In the genomic region with DNA sequence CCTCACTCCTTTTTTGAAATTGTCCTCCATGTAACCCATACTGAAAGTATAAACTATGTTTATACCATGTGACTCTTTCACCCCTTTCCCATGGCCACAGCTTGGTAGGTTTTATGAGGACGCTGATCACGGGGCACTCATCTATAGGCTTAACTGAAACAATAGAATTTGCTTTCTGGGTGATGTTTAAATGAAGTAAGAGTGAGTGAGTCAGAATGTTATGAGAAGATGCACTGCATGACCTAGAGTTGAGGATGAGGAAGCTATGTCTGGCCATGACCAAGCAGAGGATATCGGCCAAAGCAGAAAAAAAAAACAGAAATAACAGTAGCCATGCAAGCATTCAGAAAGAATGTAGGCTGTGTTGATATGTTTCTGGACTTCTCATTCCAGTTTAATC, we compare ENCODE assay signal across 20 cellular contexts. TPM values are rescaled to one million over a fixed set of nuclear protein-coding genes. Genes with fewer than 3 reads are reported as not detected.
DNase-seq lines count a peak whose midpoint lies in the region; ATAC-seq, FAIRE-seq and TF ChIP-seq lines count a peak whose summit lies in the region.
"Had no signal": no experiment of that assay in that cellular context is flagged by ENCODE, and none has a peak within 500 bp of the region (broad histone marks: within the 10 kb centered on the region; RNA-seq: fewer than 3 reads in every experiment).

No MANE protein-coding gene starts in this region.

- H3K36me3 Mint-ChIP-seq in astrocyte (ENCODE audit: low read depth, unreplicated experiment): no peaks in the 10 kb centered on the region
- no peaks in the 10 kb centered on the region for H3K36me3 Mint-ChIP-seq in activated CD8-positive, alpha-beta memory T cell treated with anti-CD3 and anti-CD28 coated beads, Interleukin-2, amount 10 ng/mL, durations not matched to agents 7 days and 5 days

- H3K36me3 ChIP-seq in astrocyte (ENCODE audit: insufficient read depth, low read length): no peaks in the 10 kb centered on the region
- H3K36me3 ChIP-seq: BE2C, colonic mucosa had no signal

- FAIRE-seq in astrocyte (lab: Jason Lieb, UNC): no peak
- FAIRE-seq: RCC 7860 had no signal

- no peaks in the 10 kb centered on the region for H3K79me2 ChIP-seq in astrocyte (ENCODE audit: insufficient read depth, low read length)

- H3K4me1 ChIP-seq in astrocyte (ENCODE audit: insufficient read depth, low read length): no peaks in the 10 kb centered on the region
- H3K4me1 ChIP-seq: BE2C, colonic mucosa had no signal

- H3K4me3 Mint-ChIP-seq in astrocyte (ENCODE audit: unreplicated experiment): no peak overlapping the region
- H3K4me3 Mint-ChIP-seq in activated CD8-positive, alpha-beta memory T cell treated with anti-CD3 and anti-CD28 coated beads, Interleukin-2, amount 10 ng/mL, durations not matched to agents 7 days and 5 days: no peak overlapping the region

- H3K27ac Mint-ChIP-seq in astrocyte (ENCODE audit: unreplicated experiment): no peak overlapping the region
- no peak overlapping the region for H3K27ac Mint-ChIP-seq in activated CD8-positive, alpha-beta memory T cell treated with anti-CD3 and anti-CD28 coated beads, Interleukin-2, amount 10 ng/mL, durations not matched to agents 7 days and 5 days
- H3K27ac Mint-ChIP-seq: progenitor cell of endocrine pancreas had no signal

- CTCF ChIA-PET in activated CD8-positive, alpha-beta memory T cell treated with anti-CD3 and anti-CD28 coated beads, Interleukin-2, amount 10 ng/mL, durations not matched to agents 7 days and 5 days (lab: Charles Lee): interaction anchor here (0.9 kb wide), 1 partner anchor 11 kb away, joined by 3 read pairs; no protein-coding TSS in a partner anchor

- peak; percentile 32 for DNase-seq in AG10803 (ENCODE audit: low read depth)
- DNase-seq in HS-27A (ENCODE audit: low read depth): peak; percentile 23
- DNase-seq in astrocyte (ENCODE audit: low read depth): peak; percentile 40
- DNase-seq in hepatic stellate cell (ENCODE audit: low spot score): peak; percentile 18
- no peak for DNase-seq in dorsolateral prefrontal cortex
- DNase-seq in SW480 (ENCODE audit: low spot score): no peak
- no peak for DNase-seq in D341Med (ENCODE audit: low spot score)
- no peak for DNase-seq in activated CD8-positive, alpha-beta memory T cell treated with anti-CD3 and anti-CD28 coated beads, Interleukin-2, amount 10 ng/mL, durations not matched to agents 7 days and 5 days
- DNase-seq: activated effector memory CD4-positive, alpha-beta T cell treated with Interleukin-2 at 50 U/mL for 16 hours; anterior cingulate cortex; BE2C; colonic mucosa; DMS153; NCI-H187; NCI-H524 treated with DMSO at 0.1 percent for 48 hours had no signal

- intact Hi-C loops in dorsolateral prefrontal cortex (cut with DNase I): no loop called here

- H3K27me3 ChIP-seq in astrocyte (ENCODE audit: insufficient read depth, low read length) (no peaks in the 10 kb centered on the region), dorsolateral prefrontal cortex (no peaks in the 10 kb centered on the region)
- H3K27me3 ChIP-seq: BE2C, colonic mucosa had no signal

- no peaks in the 10 kb centered on the region for H3K4me1 Mint-ChIP-seq in astrocyte (ENCODE audit: low read depth, unreplicated experiment)
- no peaks in the 10 kb centered on the region for H3K4me1 Mint-ChIP-seq in activated CD8-positive, alpha-beta memory T cell treated with anti-CD3 and anti-CD28 coated beads, Interleukin-2, amount 10 ng/mL, durations not matched to agents 7 days and 5 days

- H2AFZ ChIP-seq in astrocyte (ENCODE audit: low read depth, low read length): no peak overlapping the region

- no peaks in the 10 kb centered on the region for H3K9me3 Mint-ChIP-seq in astrocyte (ENCODE audit: unreplicated experiment)
- H3K9me3 Mint-ChIP-seq in activated CD8-positive, alpha-beta memory T cell treated with anti-CD3 and anti-CD28 coated beads, Interleukin-2, amount 10 ng/mL, durations not matched to agents 7 days and 5 days (ENCODE audit: low read depth): no peaks in the 10 kb centered on the region

- H3K27me3 Mint-ChIP-seq in astrocyte (ENCODE audit: low read depth, unreplicated experiment): no peaks in the 10 kb centered on the region
- no peaks in the 10 kb centered on the region for H3K27me3 Mint-ChIP-seq in activated CD8-positive, alpha-beta memory T cell treated with anti-CD3 and anti-CD28 coated beads, Interleukin-2, amount 10 ng/mL, durations not matched to agents 7 days and 5 days
- H3K27me3 Mint-ChIP-seq: progenitor cell of endocrine pancreas had no signal

- no peaks in the 10 kb centered on the region for H3K9me3 ChIP-seq in astrocyte (ENCODE audit: insufficient read depth, low read depth, low read length)
- H3K9me3 ChIP-seq: BE2C, colonic mucosa had no signal

- H3K27ac ChIP-seq in astrocyte (ENCODE audit: low read depth, low read length): no peak overlapping the region
- peak overlapping the region in 8 of 59 donors; percentile 4 to 78 (median 14) for H3K27ac ChIP-seq in dorsolateral prefrontal cortex
- H3K27ac ChIP-seq: colonic mucosa had no signal

- no peak overlapping the region for H3K4me2 ChIP-seq in astrocyte (ENCODE audit: low read length)

- H3K9ac ChIP-seq in astrocyte (ENCODE audit: low read length): no peak overlapping the region

- no peak for ATAC-seq in activated CD8-positive, alpha-beta memory T cell treated with anti-CD3 and anti-CD28 coated beads, Interleukin-2, amount 10 ng/mL, durations not matched to agents 7 days and 5 days
- ATAC-seq: activated CD4-positive, CD25-positive, alpha-beta regulatory T cell treated with anti-CD3 and anti-CD28 coated beads, Interleukin-2, amount 50 U/mL, for 24 hours had no signal

- H3K4me3 ChIP-seq in AG10803 (ENCODE audit: low read length): no peak overlapping the region
- no peak overlapping the region for H3K4me3 ChIP-seq in astrocyte (ENCODE audit: insufficient read depth, low read depth, low read length)
- H3K4me3 ChIP-seq in dorsolateral prefrontal cortex: no peak overlapping the region
- H3K4me3 ChIP-seq: colonic mucosa had no signal

- TF ChIP-seq CTCF in AG10803 (conservative IDR thresholded peaks at IDR 0.05; ENCODE audit: low read length) (no peak), astrocyte (IDR thresholded peaks at IDR 0.05; ENCODE audit: insufficient read depth, low read depth, low read length) (no peak), dorsolateral prefrontal cortex (IDR thresholded peaks at IDR 0.05 in 54 of 56, conservative IDR thresholded peaks at IDR 0.05 in 2 of 56; ENCODE audit: low read depth in 1 of 56, partially characterized antibody in 56 of 56) (no peak)

- H4K20me1 ChIP-seq in astrocyte (ENCODE audit: insufficient read depth, low read length): no peaks in the 10 kb centered on the region

RNA-seq across cellular contexts. Expression of a gene that starts 34.9 kb away (rescaled TPM):
- total RNA-seq in astrocyte (not detected in 2 replicates), dorsolateral prefrontal cortex (100 to 1,000 TPM in 102 of 120 experiments, 10 to 100 TPM in 18; 37.7 to 222 (median 143) TPM)
- total RNA-seq in activated CD8-positive, alpha-beta memory T cell treated with anti-CD3 and anti-CD28 coated beads, Interleukin-2, amount 10 ng/mL, durations not matched to agents 7 days and 5 days: not detected
- total RNA-seq: liver; T-helper 1 cell treated with Interleukin-12 subunit alpha and Interleukin-12 subunit beta and Interleukin-4 antibody, amounts not matched to agents 30 ng/mL and 1 ng/mL, for 36 hours had no signal

Comparison
In these comparisons a context has a peak if more than half of its experiments do, and no peak if none do; other contexts are left out.
1. DNase-seq: peak in AG10803 (single experiment), HS-27A (single experiment), astrocyte (single experiment) and hepatic stellate cell (single experiment); none in dorsolateral prefrontal cortex (0 of 10), SW480 (single experiment), D341Med (single experiment) and activated CD8-positive, alpha-beta memory T cell treated with anti-CD3 and anti-CD28 coated beads, Interleukin-2, amount 10 ng/mL, durations not matched to agents 7 days and 5 days (single experiment).
2. RNA of a gene that starts 34.9 kb away (total RNA-seq): 37.7 to 222 TPM in dorsolateral prefrontal cortex; not detected in astrocyte and not detected in activated CD8-positive, alpha-beta memory T cell treated with anti-CD3 and anti-CD28 coated beads, Interleukin-2, amount 10 ng/mL, durations not matched to agents 7 days and 5 days; every median in the first group is over 10 times any median in the second.